In the genomic region with DNA sequence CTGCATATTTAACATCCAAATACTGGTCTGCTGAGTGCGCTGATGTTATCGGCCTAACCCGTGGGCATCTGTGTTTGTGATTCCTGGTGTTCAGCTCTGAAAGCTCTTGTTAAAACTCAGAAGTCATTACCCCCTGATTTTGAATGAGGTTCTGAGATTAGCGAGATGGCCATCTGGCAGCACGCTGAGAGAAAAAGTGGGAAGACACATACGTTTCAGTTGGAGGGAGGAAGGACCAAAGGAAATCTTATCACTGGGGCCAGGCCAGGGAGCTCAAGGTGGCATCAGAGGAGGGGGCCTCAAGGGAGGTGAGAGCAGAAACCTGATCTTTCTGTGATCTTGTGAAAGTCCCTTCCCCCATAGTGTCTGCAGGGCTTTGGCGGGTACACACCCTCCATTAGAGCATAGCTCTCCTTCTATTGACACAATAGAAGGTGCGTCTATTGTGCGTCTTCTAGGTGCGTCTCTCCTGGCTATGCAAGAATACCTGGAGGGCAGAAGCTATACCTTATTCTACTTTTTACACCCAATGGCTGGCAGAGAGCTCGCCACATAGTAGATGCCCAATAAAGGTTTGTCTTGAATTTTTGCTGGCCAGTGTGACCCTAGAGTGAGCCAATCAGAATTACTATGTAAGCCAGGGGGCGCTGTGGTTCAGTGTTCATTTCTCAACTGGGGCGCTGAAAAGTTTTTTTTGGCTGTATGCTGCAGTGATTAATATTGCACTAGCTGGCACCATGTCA, we compare ENCODE assay signal across 8 cellular contexts.
A peak's percentile ranks its signal among the peaks of the same experiment; 100 is the strongest.
DNase-seq lines count a peak whose midpoint lies in the region; ATAC-seq and TF ChIP-seq lines count a peak whose summit lies in the region.

No MANE protein-coding gene starts in this region.

- ATAC-seq in GM18858 (IDR thresholded peaks at IDR 0.05; ENCODE audit: unreplicated experiment) (no peak), GM21619 (IDR thresholded peaks at IDR 0.05; ENCODE audit: unreplicated experiment) (no peak)

- peak; percentile 54 for TF ChIP-seq CTCF in GM12874 (IDR thresholded peaks at IDR 0.05; ENCODE audit: insufficient read depth, low read depth, low read length)

- H3K27ac Mint-ChIP-seq in activated T-cell treated with anti-CD3 and anti-CD28 coated beads, Interleukin-2, amount 50 U/mL, for 24 hours, result no peak overlapping the region

- peak; percentile 98 for DNase-seq in NCI-H82 (lab: John Stamatoyannopoulos, UW)
- DNase-seq in activated T-cell treated with anti-CD3 and anti-CD28 coated beads, Interleukin-2, amount 50 U/mL, for 24 hours, result peak; percentile 59
- DNase-seq in germinal center (ENCODE audit: low spot score), result peak; percentile 57
- DNase-seq in stimulated activated CD4-positive, alpha-beta T cell treated with anti-CD3 and anti-CD28 coated beads, Interleukin-15, amount 100 ng/mL, for 24 hours, result peak; percentile 70
- no peak for DNase-seq in T1000 (lab: John Stamatoyannopoulos, UW)

- H3K4me1 Mint-ChIP-seq in activated T-cell treated with anti-CD3 and anti-CD28 coated beads, Interleukin-2, amount 50 U/mL, for 24 hours (ENCODE audit: low read depth), result peaks cover 4% of the 10 kb centered on the region

- H3K36me3 Mint-ChIP-seq in activated T-cell treated with anti-CD3 and anti-CD28 coated beads, Interleukin-2, amount 50 U/mL, for 24 hours (ENCODE audit: low read depth), result no peaks in the 10 kb centered on the region

- no peak overlapping the region for H3K4me3 Mint-ChIP-seq in activated T-cell treated with anti-CD3 and anti-CD28 coated beads, Interleukin-2, amount 50 U/mL, for 24 hours

- no peaks in the 10 kb centered on the region for H3K9me3 Mint-ChIP-seq in activated T-cell treated with anti-CD3 and anti-CD28 coated beads, Interleukin-2, amount 50 U/mL, for 24 hours

- no peaks in the 10 kb centered on the region for H3K27me3 Mint-ChIP-seq in activated T-cell treated with anti-CD3 and anti-CD28 coated beads, Interleukin-2, amount 50 U/mL, for 24 hours
